In genomic region chr5:149172709-149173505, GRCh38 we compare ENCODE assay signal across 14 cellular contexts. TPM values are rescaled to one million over a fixed set of nuclear protein-coding genes. Genes with fewer than 3 reads are reported as not detected.
DNase-seq lines count a peak whose midpoint lies in the region; ATAC-seq and TF ChIP-seq lines count a peak whose summit lies in the region.
"Had no signal": no experiment of that assay in that cellular context is flagged by ENCODE, and none has a peak within 500 bp of the region (broad histone marks: within the 10 kb centered on the region; RNA-seq: fewer than 3 reads in every experiment).

No MANE protein-coding gene starts in this region.

- peak overlapping the region; percentile 92 for H3K27ac ChIP-seq in ACC112 (ENCODE audit: low read depth, low read length)
- H3K27ac ChIP-seq in GM23338 (ENCODE audit: low read depth) = no peak overlapping the region
- peak overlapping the region; percentile 33 to 76 for H3K27ac ChIP-seq in breast epithelium
- no peak overlapping the region for H3K27ac ChIP-seq in caudate nucleus (ENCODE audit: low read depth, low read length)

- no peaks in the 10 kb centered on the region for H3K36me3 ChIP-seq in ACC112 (ENCODE audit: insufficient read depth, low read length)
- no peaks in the 10 kb centered on the region for H3K36me3 ChIP-seq in GM23338 (ENCODE audit: insufficient read depth)
- no peaks in the 10 kb centered on the region for H3K36me3 ChIP-seq in breast epithelium

- no peak for TF ChIP-seq POLR2A in breast epithelium (IDR thresholded peaks at IDR 0.05)

- intact Hi-C loops in breast epithelium (cut with DNase I; ENCODE audit: low total_unique reads) = no loop called here

- H3K4me3 ChIP-seq in ACC112 (ENCODE audit: low read depth, low read length) (peak overlapping the region; percentile 4; the same call in 1 of the 2 replicates), GM23338 (no peak overlapping the region), breast epithelium (no peak overlapping the region)

- ATAC-seq in GM23338 (no peak), HG03460 (IDR thresholded peaks at IDR 0.05; ENCODE audit: unreplicated experiment) (no peak), GM18867 (IDR thresholded peaks at IDR 0.05; ENCODE audit: unreplicated experiment) (no peak)

- no peak overlapping the region for H3K4me3 Mint-ChIP-seq in GM23338
- H3K4me3 Mint-ChIP-seq: activated CD4-positive, alpha-beta T cell treated with anti-CD3 and anti-CD28 coated beads, Interleukin-2, amount 10 ng/mL, durations not matched to agents 24 days and 14 days had no signal

- no peaks in the 10 kb centered on the region for H3F3A ChIP-seq in GM23338 (replicated peaks; ENCODE audit: low read depth)

- H3K9me3 Mint-ChIP-seq in GM23338 = no peaks in the 10 kb centered on the region
- H3K9me3 Mint-ChIP-seq: activated CD4-positive, alpha-beta T cell treated with anti-CD3 and anti-CD28 coated beads, Interleukin-2, amount 10 ng/mL, durations not matched to agents 24 days and 14 days had no signal

- H3K9me3 ChIP-seq in breast epithelium = no peaks in the 10 kb centered on the region

- H3K27me3 ChIP-seq in ACC112 (ENCODE audit: insufficient read depth, low read length) (no peaks in the 10 kb centered on the region), GM23338 (ENCODE audit: insufficient read depth) (no peaks in the 10 kb centered on the region), breast epithelium (no peaks in the 10 kb centered on the region)

- TF ChIP-seq CTCF in GM23338 (conservative IDR thresholded peaks at IDR 0.05; ENCODE audit: low read depth in 2 of 2) (no peak), breast epithelium (IDR thresholded peaks at IDR 0.05) (no peak)

- no peak overlapping the region for H2AFZ ChIP-seq in ACC112 (ENCODE audit: low read length, unreplicated experiment)
- H2AFZ ChIP-seq in GM23338 = 0 out of 2 replicates have a peak overlapping the region, but pooled peaks have one; percentile 59

- H3K27me3 Mint-ChIP-seq in GM23338 (ENCODE audit: insufficient read depth, low read depth, poor library complexity) = peaks cover 6% of the 10 kb centered on the region

- H3K27ac Mint-ChIP-seq in GM23338 = no peak overlapping the region
- H3K27ac Mint-ChIP-seq: activated CD4-positive, alpha-beta T cell treated with anti-CD3 and anti-CD28 coated beads, Interleukin-2, amount 10 ng/mL, durations not matched to agents 24 days and 14 days had no signal

- H3K4me1 Mint-ChIP-seq in GM23338 = peaks cover 4% of the 10 kb centered on the region; the same call in 2 of the 3 replicates
- H3K4me1 Mint-ChIP-seq: activated CD4-positive, alpha-beta T cell treated with anti-CD3 and anti-CD28 coated beads, Interleukin-2, amount 10 ng/mL, durations not matched to agents 24 days and 14 days had no signal

- no peaks in the 10 kb centered on the region for H3K36me3 Mint-ChIP-seq in GM23338 (ENCODE audit: low read depth)

- DNase-seq in GM23338 (ENCODE audit: low spot score) (no peak), breast epithelium (ENCODE audit: low spot score in 2 of 2) (no peak), lung microvascular endothelial cell (ENCODE audit: low read depth in 2 of 2) (peak; percentile 40 to 72), caudate nucleus (lab: John Stamatoyannopoulos, UW) (no peak), Kasumi-1 (lab: John Stamatoyannopoulos, UW) (no peak)
- DNase-seq: activated CD4-positive, alpha-beta T cell treated with anti-CD3 and anti-CD28 coated beads, Interleukin-2, amount 10 ng/mL, durations not matched to agents 24 days and 14 days; activated gamma-delta T cell; AML-193; head of caudate nucleus; NCI-H1417; NCI-H526 had no signal

- H3K79me2 ChIP-seq in ACC112 (ENCODE audit: control insufficient read depth, insufficient read depth, low read length, unreplicated experiment) (peaks cover 89% of the 10 kb centered on the region), GM23338 (replicated peaks; ENCODE audit: insufficient read depth) (no peaks in the 10 kb centered on the region)

- H3K4me2 ChIP-seq in GM23338 = no peak overlapping the region

- H4K20me1 ChIP-seq in GM23338 (replicated peaks; ENCODE audit: insufficient read depth) = no peaks in the 10 kb centered on the region

- H3K9me2 ChIP-seq in GM23338 (ENCODE audit: insufficient read depth) = 0 out of 2 replicates have a peak, but pooled peaks cover 2% of the 10 kb centered on the region

- H3K4me1 ChIP-seq in ACC112 (ENCODE audit: control insufficient read depth, insufficient read depth, low read length, unreplicated experiment) (peaks cover 70% of the 10 kb centered on the region), GM23338 (ENCODE audit: insufficient read depth) (no peaks in the 10 kb centered on the region), breast epithelium (no peaks in the 10 kb centered on the region)

TF ChIP-seq in GM23338, 12 proteins besides CTCF, POLR2A, EP300 and RAD21 (continues in another document):
- no peak for TF ChIP-seq STAT1 (IDR thresholded peaks at IDR 0.05; ENCODE audit: unreplicated experiment)
- TF ChIP-seq ZNF331 (CRISPR knock-in tag; IDR thresholded peaks at IDR 0.05; ENCODE audit: low read depth) = no peak
- no peak for TF ChIP-seq ETS1 (IDR thresholded peaks at IDR 0.05)
- no peak for TF ChIP-seq JUNB (IDR thresholded peaks at IDR 0.05; ENCODE audit: unreplicated experiment)
- TF ChIP-seq CREB1 (CRISPR knock-in tag; IDR thresholded peaks at IDR 0.05; ENCODE audit: low read depth) = no peak
- TF ChIP-seq ZNF462 (CRISPR knock-in tag; IDR thresholded peaks at IDR 0.05) = no peak
- no peak for TF ChIP-seq POLR2AphosphoS5 (IDR thresholded peaks at IDR 0.05; ENCODE audit: low read depth)
- no peak for TF ChIP-seq NANOG (IDR thresholded peaks at IDR 0.05; ENCODE audit: borderline replicate concordance)

RNA-seq across cellular contexts. Expression of gene ABLIM3, which starts 31.6 kb away (rescaled TPM):
- total RNA-seq in GM23338 (2014; rRNA removed; shearing (Covaris generic)) = 0.23 and 2.2 TPM in 2 replicates
- 0.19 and 0.31 TPM in 2 replicates for polyA plus RNA-seq in GM23338 (2016; fragmentation: Nextera tagmentation; extraction: Ambion mirVana)
- total RNA-seq in breast epithelium = 10 to 100 TPM; 26.3 to 61.9 (median 57.4) TPM
- total RNA-seq in lung microvascular endothelial cell = 19.4 and 20.0 TPM in 2 replicates
- total RNA-seq: activated CD4-positive, alpha-beta T cell treated with anti-CD3 and anti-CD28 coated beads, Interleukin-2, amount 10 ng/mL, durations not matched to agents 24 days and 14 days had no signal

Comparison
In these comparisons a context has a peak if more than half of its experiments do, and no peak if none do; other contexts are left out.
1. H3K27ac ChIP-seq: peak in ACC112 (single experiment) and breast epithelium (2 of 2); none in GM23338 (single experiment) and caudate nucleus (single experiment).
2. DNase-seq: peak in lung microvascular endothelial cell (2 of 2); none in GM23338 (single experiment), breast epithelium (0 of 2), caudate nucleus (0 of 61) and Kasumi-1 (0 of 2).